18 cellular contexts compared by ENCODE assay signal in the genomic region with DNA sequence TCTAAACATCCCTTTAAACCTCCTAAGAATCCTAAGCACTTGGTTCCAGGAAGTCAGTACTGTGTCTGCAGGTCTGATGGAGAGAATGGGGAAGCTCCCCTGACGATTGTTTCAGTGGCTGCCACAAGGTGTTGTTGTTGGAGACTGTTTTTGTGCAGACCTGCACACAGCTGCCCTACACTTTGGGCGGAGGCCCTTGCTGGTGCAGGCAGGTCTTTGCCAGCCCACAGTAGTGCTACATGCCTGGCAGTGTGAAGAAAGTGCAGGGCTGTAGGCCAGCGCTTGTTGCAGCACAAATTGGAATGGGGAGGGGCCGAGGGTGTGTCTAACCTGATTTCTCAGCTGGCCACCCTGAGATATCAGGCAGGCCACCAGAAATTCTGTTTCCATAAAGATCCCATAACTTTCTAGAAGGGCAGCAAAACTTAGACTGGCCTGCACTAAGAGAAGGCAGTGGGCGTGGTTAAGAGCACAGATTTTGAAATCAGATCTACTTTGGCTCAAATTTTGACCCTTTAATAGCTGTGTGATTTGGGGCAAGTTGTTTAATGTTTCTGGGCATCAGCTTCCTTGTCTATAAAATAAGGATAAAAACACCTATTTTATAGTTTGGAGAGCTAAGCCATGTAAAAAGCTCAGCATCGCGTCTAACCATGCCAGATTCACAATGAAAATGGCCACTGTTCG.
DNase-seq lines count a peak whose midpoint lies in the region; ATAC-seq and TF ChIP-seq lines count a peak whose summit lies in the region.
"Had no signal": no experiment of that assay in that cellular context is flagged by ENCODE, and none has a peak within 500 bp of the region (broad histone marks: within the 10 kb centered on the region; RNA-seq: fewer than 3 reads in every experiment).

No MANE protein-coding gene starts in this region.

- ATAC-seq in DND-41 (ENCODE audit: insufficient read depth, low read depth): peak; percentile 36
- peak; percentile 22 for ATAC-seq in naive thymus-derived CD4-positive, alpha-beta T cell

- intact Hi-C loops in naive thymus-derived CD4-positive, alpha-beta T cell (cut with micrococcal nuclease): no loop called here
- intact Hi-C loops in Caco-2 (cut with micrococcal nuclease; ENCODE audit: unreplicated experiment): no loop called here

- no peaks in the 10 kb centered on the region for H3K36me3 ChIP-seq in DND-41 (ENCODE audit: insufficient read depth, low read length)
- no peaks in the 10 kb centered on the region for H3K36me3 ChIP-seq in adipocyte (ENCODE audit: control insufficient read depth, insufficient read depth, low read length, severe bottlenecking)
- no peaks in the 10 kb centered on the region for H3K36me3 ChIP-seq in naive thymus-derived CD4-positive, alpha-beta T cell (ENCODE audit: control insufficient read depth in 2 of 3, insufficient read depth in 3 of 3, low read length in 3 of 3)
- no peaks in the 10 kb centered on the region for H3K36me3 ChIP-seq in Caco-2 (ENCODE audit: control insufficient read depth, insufficient read depth, low read length)
- H3K36me3 ChIP-seq: esophagus muscularis mucosa, uterus had no signal

- no peaks in the 10 kb centered on the region for H3K36me3 Mint-ChIP-seq in H9 (ENCODE audit: insufficient read depth in 1 of 3, low read depth in 3 of 3)
- H3K36me3 Mint-ChIP-seq in naive thymus-derived CD4-positive, alpha-beta T cell: no peaks in the 10 kb centered on the region
- H3K36me3 Mint-ChIP-seq in Caco-2 (ENCODE audit: insufficient read depth, unreplicated experiment): no peaks in the 10 kb centered on the region

- H3K23me2 ChIP-seq in H9 (ENCODE audit: insufficient read length, low read depth, low read length, poor library complexity, severe bottlenecking): no peaks in the 10 kb centered on the region

- H3K27ac Mint-ChIP-seq in H9 (no peak overlapping the region), Caco-2 (ENCODE audit: unreplicated experiment) (no peak overlapping the region)
- no peak overlapping the region for H3K27ac Mint-ChIP-seq in naive thymus-derived CD4-positive, alpha-beta T cell
- H3K27ac Mint-ChIP-seq: activated B cell treated with CpG ODN at 0.5 μM for 24 hours had no signal

- no peak overlapping the region for H3T11ph ChIP-seq in H9 (ENCODE audit: low read length)

- H3K4me2 ChIP-seq in DND-41 (ENCODE audit: insufficient read depth, low read length): no peak overlapping the region
- H3K4me2 ChIP-seq in H9 (ENCODE audit: insufficient read depth, insufficient read length, low read length): no peak overlapping the region

- H2BK20ac ChIP-seq in H9 (ENCODE audit: low read depth, low read length, poor library complexity, severe bottlenecking): no peak overlapping the region

- H3K9me3 ChIP-seq in DND-41 (ENCODE audit: insufficient read depth, low read length, severe bottlenecking) (no peaks in the 10 kb centered on the region), H9 (ENCODE audit: control insufficient read depth, low read depth, low read length) (no peaks in the 10 kb centered on the region), adipocyte (ENCODE audit: control insufficient read depth, low read length) (peaks cover 4% of the 10 kb centered on the region), Caco-2 (no peaks in the 10 kb centered on the region)
- no peaks in the 10 kb centered on the region for H3K9me3 ChIP-seq in naive thymus-derived CD4-positive, alpha-beta T cell (ENCODE audit: control insufficient read depth in 2 of 3, low read length in 3 of 3)
- H3K9me3 ChIP-seq: uterus had no signal

- H4K20me1 ChIP-seq in DND-41 (ENCODE audit: insufficient read depth, low read length): no peaks in the 10 kb centered on the region
- no peaks in the 10 kb centered on the region for H4K20me1 ChIP-seq in H9 (ENCODE audit: control insufficient read depth, insufficient read depth, insufficient read length)

- H4K91ac ChIP-seq in H9 (ENCODE audit: insufficient read length, low read depth, low read length): no peak overlapping the region

- H3K9me3 Mint-ChIP-seq in H9: no peaks in the 10 kb centered on the region; a peak in 1 of 5 replicates
- H3K9me3 Mint-ChIP-seq in naive thymus-derived CD4-positive, alpha-beta T cell: peaks cover 0 to 1% (median 0%) of the 10 kb centered on the region in 11 donors
- no peaks in the 10 kb centered on the region for H3K9me3 Mint-ChIP-seq in Caco-2 (ENCODE audit: unreplicated experiment)

- POLR2A ChIA-PET in naive thymus-derived CD4-positive, alpha-beta T cell (lab: Charles Lee): no interaction called here
- POLR2A ChIA-PET in Caco-2 (lab: Charles Lee): no interaction called here

- peak; percentile 36 for DNase-seq in DND-41
- DNase-seq in H9: no peak
- peak; percentile 56 for DNase-seq in adipocyte (ENCODE audit: low read depth)
- no peak for DNase-seq in naive thymus-derived CD4-positive, alpha-beta T cell
- DNase-seq in Caco-2: no peak
- no peak for DNase-seq in putamen (ENCODE audit: low spot score)
- DNase-seq in NCI-H1694 treated with DMSO at 0.1 percent for 48 hours (lab: John Stamatoyannopoulos, UW): no peak
- DNase-seq in RKO (ENCODE audit: low spot score): no peak
- DNase-seq: activated B cell treated with CpG ODN at 0.5 μM for 24 hours; activated T-cell treated with anti-CD3 and anti-CD28 coated beads, Interleukin-2, amount 50 U/mL, for 1 hour; DMS153; hypothalamus; mesenchymal stem cell; NCI-H1417; NCI-H524 treated with DMSO at 0.1 percent for 48 hours; uterus had no signal

- H3K27ac ChIP-seq in DND-41 (ENCODE audit: low read length) (0 out of 2 replicates have a peak overlapping the region, but pooled peaks have one; percentile 7), H9 (ENCODE audit: insufficient read length, low read depth, low read length) (no peak overlapping the region)
- no peak overlapping the region for H3K27ac ChIP-seq in naive thymus-derived CD4-positive, alpha-beta T cell (ENCODE audit: low read depth, low read length)
- H3K27ac ChIP-seq: esophagus muscularis mucosa, parathyroid adenoma, uterus had no signal

- H3K4me3 Mint-ChIP-seq in H9: no peak overlapping the region; a peak in 1 of 5 replicates
- no peak overlapping the region for H3K4me3 Mint-ChIP-seq in naive thymus-derived CD4-positive, alpha-beta T cell
- no peak overlapping the region for H3K4me3 Mint-ChIP-seq in Caco-2 (ENCODE audit: unreplicated experiment)
- H3K4me3 Mint-ChIP-seq: activated B cell treated with CpG ODN at 0.5 μM for 24 hours had no signal

- H2BK5ac ChIP-seq in H9 (ENCODE audit: insufficient read length, low read length): no peak overlapping the region

- H3K4me1 Mint-ChIP-seq in H9 (peaks cover 12 to 23% of the 10 kb centered on the region in 2 experiments), Caco-2 (ENCODE audit: low read depth, unreplicated experiment) (no peaks in the 10 kb centered on the region)
- peaks cover 0 to 8% (median 3%) of the 10 kb centered on the region in 7 donors for H3K4me1 Mint-ChIP-seq in naive thymus-derived CD4-positive, alpha-beta T cell

- H2AK5ac ChIP-seq in H9 (ENCODE audit: insufficient read length, low read length): no peak overlapping the region

- H3K23ac ChIP-seq in H9 (ENCODE audit: insufficient read length, low read depth, low read length): no peak overlapping the region

- H2AFZ ChIP-seq in DND-41 (ENCODE audit: low read depth, low read length): no peak overlapping the region
- no peak overlapping the region for H2AFZ ChIP-seq in H9 (ENCODE audit: low read length)
- H2AFZ ChIP-seq: parathyroid adenoma had no signal

- no peak overlapping the region for H4K5ac ChIP-seq in H9 (ENCODE audit: insufficient read length, low read depth, low read length)

- H3K4me3 ChIP-seq in DND-41 (ENCODE audit: low read depth in 1 of 2, low read length in 2 of 2) (no peak overlapping the region), adipocyte (ENCODE audit: low read length) (no peak overlapping the region), Caco-2 (ENCODE audit: low read depth, low read length) (no peak overlapping the region)
- no peak overlapping the region for H3K4me3 ChIP-seq in naive thymus-derived CD4-positive, alpha-beta T cell (ENCODE audit: low read length)
- H3K4me3 ChIP-seq: esophagus muscularis mucosa, uterus had no signal

- 0 out of 2 replicates have a peak overlapping the region, but pooled peaks have one; percentile 57 for H3K14ac ChIP-seq in H9 (ENCODE audit: insufficient read depth, low read length)

- no peak overlapping the region for H3K56ac ChIP-seq in H9 (ENCODE audit: insufficient read length, low read depth, low read length)

- no peaks in the 10 kb centered on the region for H3K79me1 ChIP-seq in H9 (ENCODE audit: insufficient read depth, low read depth, low read length, poor library complexity, severe bottlenecking)

- H3K79me2 ChIP-seq in DND-41 (ENCODE audit: insufficient read depth, low read length): no peaks in the 10 kb centered on the region
- H3K79me2 ChIP-seq in H9 (ENCODE audit: insufficient read depth, low read length): no peaks in the 10 kb centered on the region
- H3K79me2 ChIP-seq: parathyroid adenoma had no signal

- H2BK120ac ChIP-seq in H9 (ENCODE audit: low read depth, low read length, poor library complexity, severe bottlenecking): no peak overlapping the region

- no peak overlapping the region for H3K4ac ChIP-seq in H9 (ENCODE audit: low read depth, low read length)

- CTCF ChIA-PET in naive thymus-derived CD4-positive, alpha-beta T cell (lab: Charles Lee): interaction anchor here (1.6 kb wide), 1 partner anchor 10 kb away, joined by 3 read pairs; no protein-coding TSS in a partner anchor
- CTCF ChIA-PET in Caco-2 (lab: Charles Lee): no interaction called here

- H3K27me3 Mint-ChIP-seq in H9 (ENCODE audit: low read depth): peaks cover 3% of the 10 kb centered on the region
- peaks cover 6 to 28% (median 16%) of the 10 kb centered on the region in 5 donors for H3K27me3 Mint-ChIP-seq in naive thymus-derived CD4-positive, alpha-beta T cell
- H3K27me3 Mint-ChIP-seq in Caco-2 (ENCODE audit: insufficient read depth, unreplicated experiment): peaks cover 2% of the 10 kb centered on the region
- H3K27me3 Mint-ChIP-seq: activated B cell treated with CpG ODN at 0.5 μM for 24 hours had no signal

- H3K9ac ChIP-seq in DND-41 (ENCODE audit: low read depth, low read length) (no peak overlapping the region), H9 (ENCODE audit: extremely low read depth, insufficient read length, low read length) (no peak overlapping the region), adipocyte (ENCODE audit: low read length) (no peak overlapping the region)
- H3K9ac ChIP-seq: parathyroid adenoma had no signal

- no CpG with 5 or more reads among the region's 8 CpGs for WGBS in H9 (ENCODE audit: extremely low coverage, insufficient read length, low lambda C conversion rate)

- H4K8ac ChIP-seq in H9 (replicated peaks; ENCODE audit: insufficient read length, low read depth, low read length): no peak overlapping the region

- H3K27me3 ChIP-seq in DND-41 (ENCODE audit: insufficient read depth, low read length, poor library complexity): no peaks in the 10 kb centered on the region
- no peaks in the 10 kb centered on the region for H3K27me3 ChIP-seq in H9 (ENCODE audit: insufficient read depth, low read length)
- peaks cover 17% of the 10 kb centered on the region for H3K27me3 ChIP-seq in adipocyte (replicated peaks; ENCODE audit: control insufficient read depth, insufficient read depth, low read length)
- no peaks in the 10 kb centered on the region for H3K27me3 ChIP-seq in naive thymus-derived CD4-positive, alpha-beta T cell (ENCODE audit: control insufficient read depth in 2 of 2, insufficient read depth in 2 of 2, low read length in 2 of 2)
- no peaks in the 10 kb centered on the region for H3K27me3 ChIP-seq in Caco-2 (replicated peaks; ENCODE audit: control insufficient read depth, insufficient read depth, low read length)
- H3K27me3 ChIP-seq: esophagus muscularis mucosa, uterus had no signal

- peak overlapping the region; percentile 13 for H3K18ac ChIP-seq in H9 (ENCODE audit: insufficient read length, low read depth, low read length)

- H2BK12ac ChIP-seq in H9 (ENCODE audit: insufficient read length, low read depth, low read length): no peak overlapping the region

- TF ChIP-seq CTCF in DND-41 (IDR thresholded peaks at IDR 0.05; ENCODE audit: borderline replicate concordance, extremely low read depth, low read length, poor library complexity, severe bottlenecking) (no peak), H9 (conservative IDR thresholded peaks at IDR 0.05) (no peak), Caco-2 (IDR thresholded peaks at IDR 0.05; ENCODE audit: insufficient read depth in 1 of 2, low read depth in 1 of 2, low read length in 1 of 2, severe bottlenecking in 1 of 2, unreplicated experiment in 1 of 2) (no peak)

- no peak overlapping the region for H2BK15ac ChIP-seq in H9 (ENCODE audit: low read depth, low read length)

- H3K4me1 ChIP-seq in DND-41 (ENCODE audit: insufficient read depth, low read length): peaks cover 19% of the 10 kb centered on the region
- H3K4me1 ChIP-seq in H9 (ENCODE audit: insufficient read depth, low read length): no peaks in the 10 kb centered on the region; the same call in 1 of the 2 replicates
- peaks cover 9% of the 10 kb centered on the region for H3K4me1 ChIP-seq in adipocyte (ENCODE audit: control insufficient read depth, insufficient read depth, low read length)
- H3K4me1 ChIP-seq in naive thymus-derived CD4-positive, alpha-beta T cell (ENCODE audit: control insufficient read depth in 2 of 2, insufficient read depth in 2 of 2, low read length in 2 of 2): no peaks in the 10 kb centered on the region
- no peaks in the 10 kb centered on the region for H3K4me1 ChIP-seq in Caco-2
- H3K4me1 ChIP-seq: parathyroid adenoma, uterus had no signal

- no TSS peak for BruUV-seq in Caco-2 (replicated peaks; lab: Mats Ljungman, UMichigan)

Comparison
In these comparisons a context has a peak if more than half of its experiments do, and no peak if none do; other contexts are left out.
1. DNase-seq: peak in DND-41 (single experiment) and adipocyte (single experiment); none in H9 (single experiment), naive thymus-derived CD4-positive, alpha-beta T cell (0 of 9), Caco-2 (0 of 2), putamen (single experiment), NCI-H1694 treated with DMSO at 0.1 percent for 48 hours (single experiment) and RKO (single experiment).